In genomic region chr9:35603986-35604577, GRCh38 we compare ENCODE assay signal across 1 cellular context.
TF ChIP-seq lines count a peak whose summit lies in the region.

No MANE protein-coding gene starts in this region.

TF ChIP-seq in K562, 482 proteins besides CTCF, POLR2A, EP300 and RAD21 (continued from another document and continues in another):
- TF ChIP-seq, protein P1, sequence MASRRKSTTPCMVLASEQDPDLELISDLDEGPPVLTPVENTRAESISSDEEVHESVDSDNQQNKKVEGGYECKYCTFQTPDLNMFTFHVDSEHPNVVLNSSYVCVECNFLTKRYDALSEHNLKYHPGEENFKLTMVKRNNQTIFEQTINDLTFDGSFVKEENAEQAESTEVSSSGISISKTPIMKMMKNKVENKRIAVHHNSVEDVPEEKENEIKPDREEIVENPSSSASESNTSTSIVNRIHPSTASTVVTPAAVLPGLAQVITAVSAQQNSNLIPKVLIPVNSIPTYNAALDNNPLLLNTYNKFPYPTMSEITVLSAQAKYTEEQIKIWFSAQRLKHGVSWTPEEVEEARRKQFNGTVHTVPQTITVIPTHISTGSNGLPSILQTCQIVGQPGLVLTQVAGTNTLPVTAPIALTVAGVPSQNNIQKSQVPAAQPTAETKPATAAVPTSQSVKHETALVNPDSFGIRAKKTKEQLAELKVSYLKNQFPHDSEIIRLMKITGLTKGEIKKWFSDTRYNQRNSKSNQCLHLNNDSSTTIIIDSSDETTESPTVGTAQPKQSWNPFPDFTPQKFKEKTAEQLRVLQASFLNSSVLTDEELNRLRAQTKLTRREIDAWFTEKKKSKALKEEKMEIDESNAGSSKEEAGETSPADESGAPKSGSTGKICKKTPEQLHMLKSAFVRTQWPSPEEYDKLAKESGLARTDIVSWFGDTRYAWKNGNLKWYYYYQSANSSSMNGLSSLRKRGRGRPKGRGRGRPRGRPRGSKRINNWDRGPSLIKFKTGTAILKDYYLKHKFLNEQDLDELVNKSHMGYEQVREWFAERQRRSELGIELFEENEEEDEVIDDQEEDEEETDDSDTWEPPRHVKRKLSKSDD (conservative IDR thresholded peaks at IDR 0.05; ENCODE audit: low read length) = no peak
- TF ChIP-seq RERE (CRISPR knock-in tag; IDR thresholded peaks at IDR 0.05; ENCODE audit: borderline replicate concordance) (no peak), YY1 (IDR thresholded peaks at IDR 0.05; ENCODE audit: borderline replicate concordance in 1 of 3, control insufficient read depth in 1 of 3, extremely low read depth in 1 of 3, insufficient read depth in 3 of 3, insufficient read length in 1 of 3, insufficient replicate concordance in 2 of 3, low read depth in 1 of 3, low read length in 2 of 3) (peak in 2 of 3 experiments; percentile 25 to 48), BCL6 (CRISPR knock-in tag; IDR thresholded peaks at IDR 0.05) (no peak), ELF1 (tag; IDR thresholded peaks at IDR 0.05) (peak; percentile 91), ATF1 (CRISPR knock-in tag; IDR thresholded peaks at IDR 0.05) (peak; percentile 16; the same call in 1 of the 2 replicates), ATF1 (tag; IDR thresholded peaks at IDR 0.05) (peak; percentile 94), ZNF778 (CRISPR knock-in tag; IDR thresholded peaks at IDR 0.05) (no peak), WHSC1 (IDR thresholded peaks at IDR 0.05; ENCODE audit: low read length) (no peak), MTA3 (IDR thresholded peaks at IDR 0.05; ENCODE audit: borderline replicate concordance) (peak; percentile 92), ZBTB11 (CRISPR knock-in tag; IDR thresholded peaks at IDR 0.05) (peak in 1 of 3 experiments; percentile 63; a peak in 2 of 6 replicates), SMARCA4 (IDR thresholded peaks at IDR 0.05) (0 out of 2 replicates have a peak, but pooled peaks have one; percentile 20), HNRNPK (IDR thresholded peaks at IDR 0.05; ENCODE audit: low read depth, low read length, poor library complexity, severe bottlenecking) (no peak), CHD4 (IDR thresholded peaks at IDR 0.05; ENCODE audit: insufficient read depth, insufficient replicate concordance, low read depth, low read length, poor library complexity, severe bottlenecking) (no peak), ZFP36 (IDR thresholded peaks at IDR 0.05; ENCODE audit: low read depth, low read length, partially characterized antibody) (no peak), CBFA2T2 (conservative IDR thresholded peaks at IDR 0.05) (no peak), LEF1 (IDR thresholded peaks at IDR 0.05) (no peak), XRCC3 (IDR thresholded peaks at IDR 0.05) (no peak), RFX5 (IDR thresholded peaks at IDR 0.05; ENCODE audit: low read depth, low read length) (no peak), MAZ (CRISPR knock-in tag; conservative IDR thresholded peaks at IDR 0.05 in 1 of 2, IDR thresholded peaks at IDR 0.05 in 1 of 2) (peak; percentile 54 to 61; a peak in 2 of 4 replicates), SMC3 (conservative IDR thresholded peaks at IDR 0.05; ENCODE audit: insufficient read depth, low read depth, low read length) (peak; percentile 42), ZNF77 (CRISPR knock-in tag; IDR thresholded peaks at IDR 0.05) (no peak), ZNF316 (IDR thresholded peaks at IDR 0.05) (peak; percentile 73), ATF3 (IDR thresholded peaks at IDR 0.05) (no peak), ATF3 (CRISPR knock-in tag; conservative IDR thresholded peaks at IDR 0.05) (no peak), ZBTB8A (IDR thresholded peaks at IDR 0.05; ENCODE audit: partially characterized antibody) (no peak), FIP1L1 (IDR thresholded peaks at IDR 0.05; ENCODE audit: low read depth, low read length, poor library complexity, severe bottlenecking) (no peak)
- TF ChIP-seq, protein P2, sequence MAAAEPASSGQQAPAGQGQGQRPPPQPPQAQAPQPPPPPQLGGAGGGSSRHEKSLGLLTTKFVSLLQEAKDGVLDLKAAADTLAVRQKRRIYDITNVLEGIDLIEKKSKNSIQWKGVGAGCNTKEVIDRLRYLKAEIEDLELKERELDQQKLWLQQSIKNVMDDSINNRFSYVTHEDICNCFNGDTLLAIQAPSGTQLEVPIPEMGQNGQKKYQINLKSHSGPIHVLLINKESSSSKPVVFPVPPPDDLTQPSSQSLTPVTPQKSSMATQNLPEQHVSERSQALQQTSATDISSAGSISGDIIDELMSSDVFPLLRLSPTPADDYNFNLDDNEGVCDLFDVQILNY (CRISPR knock-in tag; IDR thresholded peaks at IDR 0.05) = no peak
- TF ChIP-seq, protein P3, sequence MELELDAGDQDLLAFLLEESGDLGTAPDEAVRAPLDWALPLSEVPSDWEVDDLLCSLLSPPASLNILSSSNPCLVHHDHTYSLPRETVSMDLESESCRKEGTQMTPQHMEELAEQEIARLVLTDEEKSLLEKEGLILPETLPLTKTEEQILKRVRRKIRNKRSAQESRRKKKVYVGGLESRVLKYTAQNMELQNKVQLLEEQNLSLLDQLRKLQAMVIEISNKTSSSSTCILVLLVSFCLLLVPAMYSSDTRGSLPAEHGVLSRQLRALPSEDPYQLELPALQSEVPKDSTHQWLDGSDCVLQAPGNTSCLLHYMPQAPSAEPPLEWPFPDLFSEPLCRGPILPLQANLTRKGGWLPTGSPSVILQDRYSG (tag; conservative IDR thresholded peaks at IDR 0.05; ENCODE audit: low read depth) = no peak
- TF ChIP-seq, protein P4, sequence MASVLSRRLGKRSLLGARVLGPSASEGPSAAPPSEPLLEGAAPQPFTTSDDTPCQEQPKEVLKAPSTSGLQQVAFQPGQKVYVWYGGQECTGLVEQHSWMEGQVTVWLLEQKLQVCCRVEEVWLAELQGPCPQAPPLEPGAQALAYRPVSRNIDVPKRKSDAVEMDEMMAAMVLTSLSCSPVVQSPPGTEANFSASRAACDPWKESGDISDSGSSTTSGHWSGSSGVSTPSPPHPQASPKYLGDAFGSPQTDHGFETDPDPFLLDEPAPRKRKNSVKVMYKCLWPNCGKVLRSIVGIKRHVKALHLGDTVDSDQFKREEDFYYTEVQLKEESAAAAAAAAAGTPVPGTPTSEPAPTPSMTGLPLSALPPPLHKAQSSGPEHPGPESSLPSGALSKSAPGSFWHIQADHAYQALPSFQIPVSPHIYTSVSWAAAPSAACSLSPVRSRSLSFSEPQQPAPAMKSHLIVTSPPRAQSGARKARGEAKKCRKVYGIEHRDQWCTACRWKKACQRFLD (CRISPR knock-in tag; IDR thresholded peaks at IDR 0.05) = no peak
- TF ChIP-seq, protein P5, sequence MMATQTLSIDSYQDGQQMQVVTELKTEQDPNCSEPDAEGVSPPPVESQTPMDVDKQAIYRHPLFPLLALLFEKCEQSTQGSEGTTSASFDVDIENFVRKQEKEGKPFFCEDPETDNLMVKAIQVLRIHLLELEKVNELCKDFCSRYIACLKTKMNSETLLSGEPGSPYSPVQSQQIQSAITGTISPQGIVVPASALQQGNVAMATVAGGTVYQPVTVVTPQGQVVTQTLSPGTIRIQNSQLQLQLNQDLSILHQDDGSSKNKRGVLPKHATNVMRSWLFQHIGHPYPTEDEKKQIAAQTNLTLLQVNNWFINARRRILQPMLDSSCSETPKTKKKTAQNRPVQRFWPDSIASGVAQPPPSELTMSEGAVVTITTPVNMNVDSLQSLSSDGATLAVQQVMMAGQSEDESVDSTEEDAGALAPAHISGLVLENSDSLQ (IDR thresholded peaks at IDR 0.05) = peak; percentile 54; the same call in 1 of the 2 replicates
- TF ChIP-seq, protein P6, sequence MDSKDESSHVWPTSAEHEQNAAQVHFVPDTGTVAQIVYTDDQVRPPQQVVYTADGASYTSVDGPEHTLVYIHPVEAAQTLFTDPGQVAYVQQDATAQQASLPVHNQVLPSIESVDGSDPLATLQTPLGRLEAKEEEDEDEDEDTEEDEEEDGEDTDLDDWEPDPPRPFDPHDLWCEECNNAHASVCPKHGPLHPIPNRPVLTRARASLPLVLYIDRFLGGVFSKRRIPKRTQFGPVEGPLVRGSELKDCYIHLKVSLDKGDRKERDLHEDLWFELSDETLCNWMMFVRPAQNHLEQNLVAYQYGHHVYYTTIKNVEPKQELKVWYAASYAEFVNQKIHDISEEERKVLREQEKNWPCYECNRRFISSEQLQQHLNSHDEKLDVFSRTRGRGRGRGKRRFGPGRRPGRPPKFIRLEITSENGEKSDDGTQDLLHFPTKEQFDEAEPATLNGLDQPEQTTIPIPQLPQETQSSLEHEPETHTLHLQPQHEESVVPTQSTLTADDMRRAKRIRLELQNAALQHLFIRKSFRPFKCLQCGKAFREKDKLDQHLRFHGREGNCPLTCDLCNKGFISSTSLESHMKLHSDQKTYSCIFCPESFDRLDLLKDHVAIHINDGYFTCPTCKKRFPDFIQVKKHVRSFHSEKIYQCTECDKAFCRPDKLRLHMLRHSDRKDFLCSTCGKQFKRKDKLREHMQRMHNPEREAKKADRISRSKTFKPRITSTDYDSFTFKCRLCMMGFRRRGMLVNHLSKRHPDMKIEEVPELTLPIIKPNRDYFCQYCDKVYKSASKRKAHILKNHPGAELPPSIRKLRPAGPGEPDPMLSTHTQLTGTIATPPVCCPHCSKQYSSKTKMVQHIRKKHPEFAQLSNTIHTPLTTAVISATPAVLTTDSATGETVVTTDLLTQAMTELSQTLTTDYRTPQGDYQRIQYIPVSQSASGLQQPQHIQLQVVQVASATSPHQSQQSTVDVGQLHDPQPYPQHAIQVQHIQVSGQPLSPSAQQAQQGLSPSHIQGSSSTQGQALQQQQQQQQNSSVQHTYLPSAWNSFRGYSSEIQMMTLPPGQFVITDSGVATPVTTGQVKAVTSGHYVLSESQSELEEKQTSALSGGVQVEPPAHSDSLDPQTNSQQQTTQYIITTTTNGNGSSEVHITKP (IDR thresholded peaks at IDR 0.05; ENCODE audit: partially characterized antibody) = no peak
